ENCODE assay signal across 8 cellular contexts in genomic region chr1:66253330-66253921, GRCh38.
DNase-seq lines count a peak whose midpoint lies in the region; ATAC-seq and TF ChIP-seq lines count a peak whose summit lies in the region.

No MANE protein-coding gene starts in this region.

- no peak overlapping the region for H2AFZ ChIP-seq in DND-41 (ENCODE audit: low read depth, low read length)

- peak; percentile 76 for ATAC-seq in DND-41 (ENCODE audit: insufficient read depth, low read depth)
- peak; percentile 83 for ATAC-seq in GM19395 (IDR thresholded peaks at IDR 0.05; ENCODE audit: unreplicated experiment)
- ATAC-seq in HG03354 (IDR thresholded peaks at IDR 0.05; ENCODE audit: poor library complexity, severe bottlenecking, unreplicated experiment) = peak; percentile 76
- ATAC-seq in stimulated activated naive CD8-positive, alpha-beta T cell treated with anti-CD3 and anti-CD28 coated beads, Interleukin-15, amount 100 ng/mL, for 72 hours = peak; percentile 87

- peak; percentile 74 for TF ChIP-seq CTCF in DND-41 (IDR thresholded peaks at IDR 0.05; ENCODE audit: borderline replicate concordance, extremely low read depth, low read length, poor library complexity, severe bottlenecking)
- peak; percentile 75 for TF ChIP-seq CTCF in astrocyte of the spinal cord (IDR thresholded peaks at IDR 0.05; ENCODE audit: low read depth, low read length)

- H3K27ac Mint-ChIP-seq in stimulated activated naive CD8-positive, alpha-beta T cell treated with anti-CD3 and anti-CD28 coated beads, Interleukin-15, amount 100 ng/mL, for 72 hours = no peak overlapping the region

- no peaks in the 10 kb centered on the region for H3K79me2 ChIP-seq in DND-41 (ENCODE audit: insufficient read depth, low read length)

- DNase-seq in DND-41 (no peak), NCI-H460 (ENCODE audit: extremely low read depth, low read depth) (peak; percentile 78), astrocyte of the spinal cord (ENCODE audit: low read depth, low spot score) (peak; percentile 82), iPS-NIHi11 (ENCODE audit: low spot score) (peak; percentile 45)
- DNase-seq in stimulated activated naive CD8-positive, alpha-beta T cell treated with anti-CD3 and anti-CD28 coated beads, Interleukin-15, amount 100 ng/mL, for 72 hours = no peak
- no peak for DNase-seq in activated naive CD4-positive, alpha-beta T cell (lab: John Stamatoyannopoulos, UW)

- no peaks in the 10 kb centered on the region for H3K4me1 ChIP-seq in DND-41 (ENCODE audit: insufficient read depth, low read length)

- H3K4me1 Mint-ChIP-seq in stimulated activated naive CD8-positive, alpha-beta T cell treated with anti-CD3 and anti-CD28 coated beads, Interleukin-15, amount 100 ng/mL, for 72 hours = peaks cover 46% of the 10 kb centered on the region

- H3K4me3 Mint-ChIP-seq in stimulated activated naive CD8-positive, alpha-beta T cell treated with anti-CD3 and anti-CD28 coated beads, Interleukin-15, amount 100 ng/mL, for 72 hours = no peak overlapping the region

- no peak overlapping the region for H3K9ac ChIP-seq in DND-41 (ENCODE audit: low read depth, low read length)

- H3K9me3 ChIP-seq in DND-41 (ENCODE audit: insufficient read depth, low read length, severe bottlenecking) = no peaks in the 10 kb centered on the region

- no peaks in the 10 kb centered on the region for H3K27me3 Mint-ChIP-seq in stimulated activated naive CD8-positive, alpha-beta T cell treated with anti-CD3 and anti-CD28 coated beads, Interleukin-15, amount 100 ng/mL, for 72 hours

- H3K4me3 ChIP-seq in DND-41 (ENCODE audit: low read depth in 1 of 2, low read length in 2 of 2) (no peak overlapping the region), astrocyte of the spinal cord (ENCODE audit: low read depth, low read length) (no peak overlapping the region)

- no peak overlapping the region for H3K27ac ChIP-seq in DND-41 (ENCODE audit: low read length)

- H3K27me3 ChIP-seq in DND-41 (ENCODE audit: insufficient read depth, low read length, poor library complexity) = no peaks in the 10 kb centered on the region

- no peaks in the 10 kb centered on the region for H3K9me3 Mint-ChIP-seq in stimulated activated naive CD8-positive, alpha-beta T cell treated with anti-CD3 and anti-CD28 coated beads, Interleukin-15, amount 100 ng/mL, for 72 hours

- H4K20me1 ChIP-seq in DND-41 (ENCODE audit: insufficient read depth, low read length) = no peaks in the 10 kb centered on the region

- in situ Hi-C loops in astrocyte of the spinal cord (cut with HindIII; ENCODE audit: low sequenced_read_pairs) = loop anchor here (25.0 kb wide), 1 partner anchor 184 kb away; no protein-coding TSS in a partner anchor

- no peak overlapping the region for H3K4me2 ChIP-seq in DND-41 (ENCODE audit: insufficient read depth, low read length)

- H3K36me3 ChIP-seq in DND-41 (ENCODE audit: insufficient read depth, low read length) = no peaks in the 10 kb centered on the region

Comparison
In these comparisons a context has a peak if more than half of its experiments do, and no peak if none do; other contexts are left out.
1. DNase-seq: peak in NCI-H460 (single experiment), astrocyte of the spinal cord (single experiment) and iPS-NIHi11 (single experiment); none in DND-41 (single experiment), stimulated activated naive CD8-positive, alpha-beta T cell treated with anti-CD3 and anti-CD28 coated beads, Interleukin-15, amount 100 ng/mL, for 72 hours (0 of 2) and activated naive CD4-positive, alpha-beta T cell (0 of 4).
2. Peak in every context shown above with its lines, with median percentiles within 50 percentile points of each other: ATAC-seq.